Comparison of ENCODE assay signal across 9 cellular contexts in the genomic region with DNA sequence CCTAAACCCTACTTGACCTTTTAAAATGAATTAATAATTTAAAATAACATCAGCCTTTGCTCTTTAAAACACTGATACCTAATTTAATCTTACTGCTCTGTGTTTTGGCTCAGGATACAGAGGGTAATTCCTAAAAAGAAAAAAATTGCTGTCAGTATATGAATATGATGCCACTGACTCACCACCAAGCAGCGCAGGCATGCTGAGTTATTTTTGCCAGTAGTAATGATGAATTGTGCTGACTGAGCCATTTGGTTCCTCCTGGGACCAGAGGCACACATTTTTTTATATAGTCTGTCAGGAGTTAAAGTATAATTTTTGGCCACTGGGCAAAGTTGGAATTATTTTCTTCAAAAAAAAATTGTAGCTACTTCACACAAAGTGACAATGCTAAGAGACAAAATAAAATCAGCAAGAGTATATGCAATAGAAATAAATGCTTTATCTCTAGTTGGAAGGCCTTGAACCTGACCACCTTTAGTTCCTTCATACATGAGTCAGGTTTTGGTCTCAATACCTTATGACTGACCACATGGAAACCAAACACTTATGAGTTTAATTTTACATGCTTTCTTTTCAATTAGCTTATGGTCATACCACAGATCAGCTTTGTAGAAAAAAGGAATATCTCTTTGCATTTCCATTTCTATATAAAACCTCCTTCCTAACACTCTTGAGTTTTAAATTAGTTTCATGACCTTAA.
A peak's percentile ranks its signal among the peaks of the same experiment; 100 is the strongest.
DNase-seq lines count a peak whose midpoint lies in the region; ATAC-seq, FAIRE-seq and TF ChIP-seq lines count a peak whose summit lies in the region.
"Had no signal": no experiment of that assay in that cellular context is flagged by ENCODE, and none has a peak within 500 bp of the region (broad histone marks: within the 10 kb centered on the region; RNA-seq: fewer than 3 reads in every experiment).

No MANE protein-coding gene starts in this region.

- TF ChIP-seq CTCF in GM12878 (IDR thresholded peaks at IDR 0.05 in 2 of 3, conservative IDR thresholded peaks at IDR 0.05 in 1 of 3; ENCODE audit: control insufficient read depth in 2 of 3, extremely low read depth in 1 of 3, insufficient read depth in 1 of 3, low read depth in 3 of 3, low read length in 3 of 3): no peak

- no peak overlapping the region for H2AFZ ChIP-seq in GM12878 (ENCODE audit: control insufficient read depth, low read depth, low read length)

- DNase-seq in GM12878 (ENCODE audit: low read depth, low spot score) (no peak), sciatic nerve (ENCODE audit: low spot score) (no peak), cortex of kidney (lab: John Stamatoyannopoulos, UW) (no peak), NCI-H1105 treated with DMSO at 0.1 percent for 48 hours (lab: John Stamatoyannopoulos, UW) (no peak)

- no peaks in the 10 kb centered on the region for H3K79me2 ChIP-seq in GM12878 (ENCODE audit: control insufficient read depth, insufficient read depth, low read length)

- CTCF ChIA-PET in GM12878 (lab: Yijun Ruan, JAX): interaction anchor here (1.3 kb wide), 1 partner anchor 14 kb away, joined by 3 read pairs; no protein-coding TSS in a partner anchor

- TF ChIP-seq POLR2A in GM12878 (IDR thresholded peaks at IDR 0.05; ENCODE audit: low read depth, low read length): no peak

- in situ Hi-C loops in GM12878 (cut with MboI): no loop called here

- no peak overlapping the region for H3K27ac ChIP-seq in GM12878 (ENCODE audit: control insufficient read depth, insufficient read depth)
- H3K27ac ChIP-seq: cardiac muscle cell had no signal

- H3K36me3 ChIP-seq in GM12878 (ENCODE audit: control insufficient read depth in 2 of 2, insufficient read depth in 2 of 2, low read length in 1 of 2): no peaks in the 10 kb centered on the region
- H3K36me3 ChIP-seq: cardiac muscle cell had no signal

- TF ChIP-seq EP300 in GM12878 (IDR thresholded peaks at IDR 0.05; ENCODE audit: borderline replicate concordance in 1 of 2, control insufficient read depth in 1 of 2, low read depth in 2 of 2, low read length in 2 of 2): no peak

- BruUV-seq in GM12878 (replicated peaks; lab: Mats Ljungman, UMichigan): no TSS peak

- no peak for TF ChIP-seq RAD21 in GM12878 (IDR thresholded peaks at IDR 0.05; ENCODE audit: insufficient read depth, low read depth, low read length)

- no peaks in the 10 kb centered on the region for H4K20me1 ChIP-seq in GM12878 (ENCODE audit: control insufficient read depth, insufficient read depth)

- RAD21 ChIA-PET in GM12878 (lab: Charles Lee; ENCODE audit: unreplicated experiment): no interaction called here

- SMC1A ChIA-PET in GM12878 (lab: Charles Lee; ENCODE audit: uncharacterized antibody, unreplicated experiment): interaction anchor here (1.0 to 1.3 kb wide), 3 partner anchors 8 to 57 kb away, joined by 3 to 4 read pairs (median 3); no protein-coding TSS in a partner anchor

- no peak overlapping the region for H3K4me3 ChIP-seq in GM12878
- H3K4me3 ChIP-seq: cardiac muscle cell had no signal

- no peaks in the 10 kb centered on the region for H3K4me1 ChIP-seq in GM12878 (ENCODE audit: control insufficient read depth, insufficient read depth, low read length)

- POLR2A ChIA-PET in GM12878 (lab: Charles Lee): interaction anchor here (0.6 kb wide), 1 partner anchor 12 kb away, joined by 3 read pairs; no protein-coding TSS in a partner anchor

- no peak for FAIRE-seq in GM12878 (lab: Jason Lieb, UNC)

- no peaks in the 10 kb centered on the region; the same call in 2 of the 3 replicates for H3K9me3 ChIP-seq in GM12878 (replicated peaks; ENCODE audit: control insufficient read depth, insufficient read depth, low read length)

- 23% methylated on average over 1 of the region's 1 CpG for WGBS in GM12878 (ENCODE audit: insufficient coverage, insufficient replicate concordance, low lambda C conversion rate, missing lambda C conversion rate)

- intact Hi-C loops in GM12878 (cut with micrococcal nuclease; ENCODE audit: unreplicated experiment): no loop called here
- intact Hi-C loops in sciatic nerve (cut with DNase I): no loop called here

- H3K9ac ChIP-seq in GM12878 (ENCODE audit: control insufficient read depth, insufficient read depth, low read length): no peak overlapping the region

- H3K27me3 ChIP-seq in GM12878 (replicated peaks in 1 of 2; ENCODE audit: control insufficient read depth in 2 of 2, insufficient read depth in 2 of 2, low read length in 1 of 2): no peaks in the 10 kb centered on the region
- H3K27me3 ChIP-seq: cardiac muscle cell had no signal

- peak; percentile 64 for ATAC-seq in GM18909 (IDR thresholded peaks at IDR 0.05; ENCODE audit: poor library complexity, unreplicated experiment)
- ATAC-seq in HG03460 (IDR thresholded peaks at IDR 0.05; ENCODE audit: unreplicated experiment): peak; percentile 72
- peak; percentile 43; the same call in 1 of the 3 replicates for ATAC-seq in GM12878
- ATAC-seq in sciatic nerve: peak; percentile 51
- no peak for ATAC-seq in HG03457 (IDR thresholded peaks at IDR 0.05; ENCODE audit: unreplicated experiment)
- ATAC-seq in HG03135 (IDR thresholded peaks at IDR 0.05; ENCODE audit: unreplicated experiment): no peak

- H3K4me2 ChIP-seq in GM12878 (ENCODE audit: control insufficient read depth, insufficient read depth): no peak overlapping the region

TF ChIP-seq in GM12878, 131 proteins besides CTCF, POLR2A, EP300 and RAD21:
- TF ChIP-seq NR2C2 (IDR thresholded peaks at IDR 0.05; ENCODE audit: borderline replicate concordance, control insufficient read depth, insufficient read length, low read depth): no peak
- no peak for TF ChIP-seq PAX5 (IDR thresholded peaks at IDR 0.05; ENCODE audit: borderline replicate concordance, low read depth, low read length)
- TF ChIP-seq RUNX3 (IDR thresholded peaks at IDR 0.05; ENCODE audit: low read length): 0 out of 2 replicates have a peak, but pooled peaks have one; percentile 9
- TF ChIP-seq, protein P1, sequence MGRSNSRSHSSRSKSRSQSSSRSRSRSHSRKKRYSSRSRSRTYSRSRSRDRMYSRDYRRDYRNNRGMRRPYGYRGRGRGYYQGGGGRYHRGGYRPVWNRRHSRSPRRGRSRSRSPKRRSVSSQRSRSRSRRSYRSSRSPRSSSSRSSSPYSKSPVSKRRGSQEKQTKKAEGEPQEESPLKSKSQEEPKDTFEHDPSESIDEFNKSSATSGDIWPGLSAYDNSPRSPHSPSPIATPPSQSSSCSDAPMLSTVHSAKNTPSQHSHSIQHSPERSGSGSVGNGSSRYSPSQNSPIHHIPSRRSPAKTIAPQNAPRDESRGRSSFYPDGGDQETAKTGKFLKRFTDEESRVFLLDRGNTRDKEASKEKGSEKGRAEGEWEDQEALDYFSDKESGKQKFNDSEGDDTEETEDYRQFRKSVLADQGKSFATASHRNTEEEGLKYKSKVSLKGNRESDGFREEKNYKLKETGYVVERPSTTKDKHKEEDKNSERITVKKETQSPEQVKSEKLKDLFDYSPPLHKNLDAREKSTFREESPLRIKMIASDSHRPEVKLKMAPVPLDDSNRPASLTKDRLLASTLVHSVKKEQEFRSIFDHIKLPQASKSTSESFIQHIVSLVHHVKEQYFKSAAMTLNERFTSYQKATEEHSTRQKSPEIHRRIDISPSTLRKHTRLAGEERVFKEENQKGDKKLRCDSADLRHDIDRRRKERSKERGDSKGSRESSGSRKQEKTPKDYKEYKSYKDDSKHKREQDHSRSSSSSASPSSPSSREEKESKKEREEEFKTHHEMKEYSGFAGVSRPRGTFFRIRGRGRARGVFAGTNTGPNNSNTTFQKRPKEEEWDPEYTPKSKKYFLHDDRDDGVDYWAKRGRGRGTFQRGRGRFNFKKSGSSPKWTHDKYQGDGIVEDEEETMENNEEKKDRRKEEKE (IDR thresholded peaks at IDR 0.05): no peak
- no peak for TF ChIP-seq TCF3 (IDR thresholded peaks at IDR 0.05; ENCODE audit: borderline replicate concordance, insufficient read depth, low read depth, low read length)
- TF ChIP-seq ATF7 (IDR thresholded peaks at IDR 0.05; ENCODE audit: low read depth): no peak
- TF ChIP-seq MTA2 (IDR thresholded peaks at IDR 0.05; ENCODE audit: low read depth): no peak
TF ChIP-seq in GM12878: peak in this region for 1.

Comparison
In these comparisons a context has a peak if more than half of its experiments do, and no peak if none do; other contexts are left out.
1. ATAC-seq: peak in GM18909 (single experiment), HG03460 (single experiment), GM12878 (single experiment) and sciatic nerve (single experiment); none in HG03457 (single experiment) and HG03135 (single experiment).